In genomic region chr16:89381788-89382187, GRCh38 we compare ENCODE assay signal across 18 cellular contexts.
A peak's percentile ranks its signal among the peaks of the same experiment; 100 is the strongest.
DNase-seq lines count a peak whose midpoint lies in the region; ATAC-seq and TF ChIP-seq lines count a peak whose summit lies in the region.
"Had no signal": no experiment of that assay in that cellular context is flagged by ENCODE, and none has a peak within 500 bp of the region (broad histone marks: within the 10 kb centered on the region; RNA-seq: fewer than 3 reads in every experiment).

No MANE protein-coding gene starts in this region.

- intact Hi-C loops in ascending aorta (cut with DNase I): no loop called here

- H3K27ac ChIP-seq in RWPE1 (peak overlapping the region; percentile 75), endodermal cell (ENCODE audit: low read depth, low read length) (no peak overlapping the region), ascending aorta (no peak overlapping the region)

- no peak for ATAC-seq in activated naive CD4-positive, alpha-beta T cell treated with anti-CD3 and anti-CD28 coated beads, Interleukin-2, amount 50 U/mL, for 72 hours
- ATAC-seq: mucosa of descending colon had no signal

- H3K27me3 ChIP-seq in endodermal cell (ENCODE audit: control insufficient read depth, insufficient read depth, low read length, poor library complexity, severe bottlenecking) (no peaks in the 10 kb centered on the region), ascending aorta (no peaks in the 10 kb centered on the region)
- H3K27me3 ChIP-seq: spleen had no signal

- H3K4me1 ChIP-seq in endodermal cell (ENCODE audit: control insufficient read depth, insufficient read depth, low read length) (peaks cover 13% of the 10 kb centered on the region), ascending aorta (peaks cover 13 to 23% of the 10 kb centered on the region in 2 donors)

- DNase-seq in activated naive CD4-positive, alpha-beta T cell treated with anti-CD3 and anti-CD28 coated beads, Interleukin-2, amount 50 U/mL, for 72 hours (ENCODE audit: low spot score in 2 of 2): no peak
- DNase-seq in activated naive CD4-positive, alpha-beta T cell treated with Interleukin-2 at 50 U/mL for 16 hours: no peak
- DNase-seq in RWPE1 (ENCODE audit: low spot score) (no peak), endodermal cell (no peak), osteocyte (ENCODE audit: extremely low spot score, unreplicated experiment) (no peak), ascending aorta (ENCODE audit: low spot score in 2 of 2) (no peak), cortex of kidney (lab: John Stamatoyannopoulos, UW) (no peak), NCI-H526 treated with DMSO at 0.1 percent for 48 hours (lab: John Stamatoyannopoulos, UW) (no peak)
- DNase-seq: aorta; erythroblast; GDM1; islet precursor cell; mucosa of descending colon; NCI-H1105; NCI-H2171 treated with DMSO at 0.1 percent for 48 hours; spleen; stimulated activated naive CD4-positive, alpha-beta T cell treated with Interleukin-2 at 50 U/mL for 16 hours had no signal

- H3K36me3 Mint-ChIP-seq in activated naive CD4-positive, alpha-beta T cell treated with anti-CD3 and anti-CD28 coated beads, Interleukin-2, amount 50 U/mL, for 72 hours: peaks cover 0 to 20% of the 10 kb centered on the region in 2 donors
- H3K36me3 Mint-ChIP-seq in endodermal cell (ENCODE audit: low read depth) (no peaks in the 10 kb centered on the region), osteocyte (ENCODE audit: unreplicated experiment) (no peaks in the 10 kb centered on the region)

- H3K27me3 Mint-ChIP-seq in endodermal cell (ENCODE audit: insufficient read depth) (no peaks in the 10 kb centered on the region), osteocyte (ENCODE audit: unreplicated experiment) (no peaks in the 10 kb centered on the region)
- H3K27me3 Mint-ChIP-seq: progenitor cell of endocrine pancreas had no signal

- no peaks in the 10 kb centered on the region for H3K9me3 Mint-ChIP-seq in activated naive CD4-positive, alpha-beta T cell treated with anti-CD3 and anti-CD28 coated beads, Interleukin-2, amount 50 U/mL, for 72 hours
- H3K9me3 Mint-ChIP-seq in endodermal cell (no peaks in the 10 kb centered on the region), osteocyte (ENCODE audit: unreplicated experiment) (no peaks in the 10 kb centered on the region)

- H3K9ac ChIP-seq in endodermal cell (ENCODE audit: extremely low read depth, low read length, poor library complexity, severe bottlenecking): no peak overlapping the region

- no peak overlapping the region for H3K4me3 ChIP-seq in endodermal cell (ENCODE audit: low read length)
- no peak overlapping the region for H3K4me3 ChIP-seq in ascending aorta
- H3K4me3 ChIP-seq: mucosa of descending colon, spleen had no signal

- H3K36me3 ChIP-seq in endodermal cell (ENCODE audit: control insufficient read depth, insufficient read depth, low read length) (peaks cover 6% of the 10 kb centered on the region), ascending aorta (no peaks in the 10 kb centered on the region)
- H3K36me3 ChIP-seq: spleen had no signal

- POLR2A ChIA-PET in RWPE1 (lab: Yijun Ruan, JAX; ENCODE audit: low non-redundant PET): no interaction called here

- TF ChIP-seq CTCF in RWPE1 (conservative IDR thresholded peaks at IDR 0.05; ENCODE audit: low read depth): no peak
- TF ChIP-seq CTCF in endodermal cell (conservative IDR thresholded peaks at IDR 0.05): no peak
- no peak for TF ChIP-seq CTCF in osteocyte (IDR thresholded peaks at IDR 0.05)
- TF ChIP-seq CTCF in ascending aorta (IDR thresholded peaks at IDR 0.05): no peak

- CTCF ChIA-PET in RWPE1 (lab: Yijun Ruan, JAX): no interaction called here

- WGBS in endodermal cell (ENCODE audit: insufficient coverage in 1 of 2, insufficient read length in 1 of 2), 2 experiments: 88% methylated on average over 14 of the region's 14 CpGs; no CpG with 5 or more reads in 1 of the 2 experiments

- H3K9me3 ChIP-seq in endodermal cell (ENCODE audit: control insufficient read depth, low read length) (no peaks in the 10 kb centered on the region), ascending aorta (no peaks in the 10 kb centered on the region)
- H3K9me3 ChIP-seq: mucosa of descending colon had no signal

- H3K4me3 Mint-ChIP-seq in endodermal cell (no peak overlapping the region), osteocyte (ENCODE audit: unreplicated experiment) (no peak overlapping the region)

- peaks cover 54% of the 10 kb centered on the region for H3K4me1 Mint-ChIP-seq in endodermal cell
- H3K4me1 Mint-ChIP-seq in osteocyte (ENCODE audit: unreplicated experiment): peaks cover 54% of the 10 kb centered on the region

- peak overlapping the region; percentile 65 to 81 for H3K27ac Mint-ChIP-seq in activated naive CD4-positive, alpha-beta T cell treated with anti-CD3 and anti-CD28 coated beads, Interleukin-2, amount 50 U/mL, for 72 hours
- H3K27ac Mint-ChIP-seq in endodermal cell (peak overlapping the region; percentile 4), osteocyte (ENCODE audit: unreplicated experiment) (peak overlapping the region; percentile 56)
- H3K27ac Mint-ChIP-seq: progenitor cell of endocrine pancreas had no signal

Comparison
In these comparisons a context has a peak if more than half of its experiments do, and no peak if none do; other contexts are left out.
1. H3K27ac Mint-ChIP-seq: peak in every context shown above with its lines; median percentile 73 in activated naive CD4-positive, alpha-beta T cell treated with anti-CD3 and anti-CD28 coated beads, Interleukin-2, amount 50 U/mL, for 72 hours; 56 in osteocyte; 4 in endodermal cell.